ENCODE assay signal across 31 cellular contexts in the genomic region with DNA sequence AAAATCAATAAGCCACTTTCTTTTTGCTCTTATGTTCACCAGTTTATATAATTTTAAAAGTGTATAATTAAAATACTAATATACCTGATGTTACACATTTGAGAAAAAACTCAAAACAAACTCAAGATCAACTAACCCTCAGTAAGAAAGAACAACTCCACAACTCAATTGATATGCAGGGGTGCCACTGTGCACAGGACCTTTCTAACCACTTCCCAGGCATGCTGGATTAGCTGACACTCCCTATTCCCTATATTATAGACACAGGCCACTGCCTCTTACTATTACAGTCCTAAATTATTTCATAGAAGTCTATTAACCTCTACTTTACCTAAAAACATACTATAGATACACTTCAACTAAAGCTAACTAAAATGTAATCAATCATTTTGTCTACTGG.
"Had no signal": no experiment of that assay in that cellular context is flagged by ENCODE, and none has a peak within 500 bp of the region (broad histone marks: within the 10 kb centered on the region; RNA-seq: fewer than 3 reads in every experiment).

No MANE protein-coding gene starts in this region.

- DNase-seq: activated CD4-positive, alpha-beta T cell treated with anti-CD3 and anti-CD28 coated beads for 48 hours; activated CD4-positive, alpha-beta T cell treated with anti-CD3 and anti-CD28 coated beads, Interleukin-2, amount 50 U/mL, for 48 hours; activated CD8-positive, alpha-beta memory T cell treated with anti-CD3 and anti-CD28 coated beads for 24 hours; activated CD8-positive, alpha-beta memory T cell treated with anti-CD3 and anti-CD28 coated beads, Interleukin-2, amount 50 U/mL, for 4 hours; activated gamma-delta T cell; activated naive CD4-positive, alpha-beta T cell treated with anti-CD3 and anti-CD28 coated beads, Interleukin-2, amount 10 ng/mL, durations not matched to agents 7 days and 5 days; activated naive CD8-positive, alpha-beta T cell treated with anti-CD3 and anti-CD28 coated beads, Interleukin-2, amount 10 ng/mL, durations not matched to agents 7 days and 5 days; activated T-cell treated with anti-CD3 and anti-CD28 coated beads, Interleukin-2, amount 50 U/mL, for 1 hour; dorsolateral prefrontal cortex; effector memory CD8-positive, alpha-beta T cell; head of caudate nucleus; hippocampal formation; left cardiac atrium; left ventricle myocardium superior; mammary epithelial cell; occipital lobe; stimulated activated CD4-positive, alpha-beta T cell treated with anti-CD3 and anti-CD28 coated beads, Interleukin-1b, Interleukin-23, amount 100 ng/mL, for 48 hours had no signal

- H3K27ac ChIP-seq: ascending aorta, cardiac muscle cell, coronary artery, dorsolateral prefrontal cortex, gastroesophageal sphincter, right atrium auricular region, tibial nerve, VCaP had no signal

- H3K36me3 Mint-ChIP-seq: activated naive CD4-positive, alpha-beta T cell treated with anti-CD3 and anti-CD28 coated beads, Interleukin-2, amount 10 ng/mL, durations not matched to agents 7 days and 5 days; activated naive CD8-positive, alpha-beta T cell treated with anti-CD3 and anti-CD28 coated beads, Interleukin-2, amount 10 ng/mL, durations not matched to agents 7 days and 5 days; brain had no signal

- FAIRE-seq: endothelial cell of umbilical vein, keratinocyte had no signal

- H3K79me2 ChIP-seq: parathyroid adenoma had no signal

- H3K9ac ChIP-seq: parathyroid adenoma had no signal

- H3K27me3 ChIP-seq: ascending aorta, cardiac muscle cell, dorsolateral prefrontal cortex, gastroesophageal sphincter, right atrium auricular region, tibial nerve had no signal

- H3K4me3 Mint-ChIP-seq: activated naive CD4-positive, alpha-beta T cell treated with anti-CD3 and anti-CD28 coated beads, Interleukin-2, amount 10 ng/mL, durations not matched to agents 7 days and 5 days; activated T-helper 1 cell treated with anti-CD3 and anti-CD28 coated beads, Interleukin-12 subunit alpha, Interleukin-12 subunit beta, Interleukin-2, Interleukin-4 antibody, amounts not matched to agents 30 ng/mL and 10 ng/mL and 1 ng/mL, durations not matched to agents 14 hours and 24 hours and 36 hours; brain; T-helper 2 cell treated with Interferon-gamma antibody and Interleukin-4, amounts not matched to agents 5 μg/mL and 100 μg/mL, for 36 hours had no signal

- H3K4me2 ChIP-seq: smooth muscle cell had no signal

- ATAC-seq: gastroesophageal sphincter, left cardiac atrium, left ventricle myocardium superior had no signal

- H3K9me3 Mint-ChIP-seq: activated naive CD4-positive, alpha-beta T cell treated with anti-CD3 and anti-CD28 coated beads, Interleukin-2, amount 10 ng/mL, durations not matched to agents 7 days and 5 days; activated naive CD8-positive, alpha-beta T cell treated with anti-CD3 and anti-CD28 coated beads, Interleukin-2, amount 10 ng/mL, durations not matched to agents 7 days and 5 days; activated T-helper 1 cell treated with anti-CD3 and anti-CD28 coated beads, Interleukin-12 subunit alpha, Interleukin-12 subunit beta, Interleukin-2, Interleukin-4 antibody, amounts not matched to agents 30 ng/mL and 10 ng/mL and 1 ng/mL, durations not matched to agents 14 hours and 24 hours and 36 hours; effector memory CD8-positive, alpha-beta T cell; T-helper 2 cell treated with Interferon-gamma antibody and Interleukin-4, amounts not matched to agents 5 μg/mL and 100 μg/mL, for 36 hours had no signal

- H3K4me3 ChIP-seq: ascending aorta, cardiac muscle cell, coronary artery, dorsolateral prefrontal cortex, gastroesophageal sphincter, right atrium auricular region, smooth muscle cell, tibial nerve had no signal

- H3K9me3 ChIP-seq: ascending aorta, gastroesophageal sphincter, right atrium auricular region, tibial nerve had no signal

- H3K27ac Mint-ChIP-seq: activated naive CD8-positive, alpha-beta T cell treated with anti-CD3 and anti-CD28 coated beads, Interleukin-2, amount 10 ng/mL, durations not matched to agents 7 days and 5 days; activated T-helper 1 cell treated with anti-CD3 and anti-CD28 coated beads, Interleukin-12 subunit alpha, Interleukin-12 subunit beta, Interleukin-2, Interleukin-4 antibody, amounts not matched to agents 30 ng/mL and 10 ng/mL and 1 ng/mL, durations not matched to agents 14 hours and 24 hours and 36 hours; T-helper 2 cell treated with Interferon-gamma antibody and Interleukin-4, amounts not matched to agents 5 μg/mL and 100 μg/mL, for 36 hours had no signal

- H3K27me3 Mint-ChIP-seq: activated naive CD4-positive, alpha-beta T cell treated with anti-CD3 and anti-CD28 coated beads, Interleukin-2, amount 10 ng/mL, durations not matched to agents 7 days and 5 days; activated naive CD8-positive, alpha-beta T cell treated with anti-CD3 and anti-CD28 coated beads, Interleukin-2, amount 10 ng/mL, durations not matched to agents 7 days and 5 days; effector memory CD8-positive, alpha-beta T cell had no signal

- H3K36me3 ChIP-seq: ascending aorta, cardiac muscle cell, gastroesophageal sphincter, right atrium auricular region, tibial nerve had no signal
